8 cellular contexts compared by ENCODE assay signal in the genomic region with DNA sequence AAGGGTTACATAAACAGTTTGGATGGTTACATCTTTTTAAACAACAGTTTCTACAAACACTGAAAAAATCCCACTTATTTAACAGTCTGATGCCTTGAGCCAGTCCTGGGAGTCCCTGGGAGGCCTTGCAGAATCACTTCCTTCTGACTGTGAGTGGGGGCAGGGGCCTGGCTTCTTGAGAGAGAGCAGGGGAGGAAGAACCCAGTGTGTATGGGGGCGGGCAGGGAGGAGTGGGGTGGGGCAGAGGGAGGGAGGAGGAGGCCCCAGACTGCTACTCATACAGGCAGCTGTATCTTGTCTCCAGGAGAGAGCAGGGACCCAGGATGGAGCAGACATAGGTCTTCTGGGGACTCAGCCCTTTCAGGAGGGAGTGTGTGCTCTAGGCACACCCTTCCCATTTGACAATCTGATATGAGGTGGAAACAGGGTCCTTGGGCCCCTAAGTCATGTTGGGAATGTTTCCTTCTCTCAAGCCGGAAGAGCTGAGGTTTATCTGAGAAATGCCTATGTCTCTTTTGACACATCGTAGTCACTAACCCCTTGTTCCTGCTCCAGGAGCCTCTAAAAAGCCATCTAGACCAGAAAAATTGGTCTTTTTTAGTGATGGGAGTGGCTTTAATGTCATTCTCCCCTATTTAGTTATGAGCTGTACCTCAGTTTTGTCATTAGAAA. TPM values are rescaled to one million over a fixed set of nuclear protein-coding genes. Genes with fewer than 3 reads are reported as not detected.
DNase-seq lines count a peak whose midpoint lies in the region; ATAC-seq and TF ChIP-seq lines count a peak whose summit lies in the region.

No MANE protein-coding gene starts in this region.

- peaks cover 68% of the 10 kb centered on the region for H3K36me3 Mint-ChIP-seq in activated CD8-positive, alpha-beta T cell treated with anti-CD3 and anti-CD28 coated beads, Interleukin-2, amount 10 ng/mL, durations not matched to agents 7 days and 5 days (ENCODE audit: low read depth)

- no peak for TF ChIP-seq CTCF in fibroblast of pulmonary artery (IDR thresholded peaks at IDR 0.05; ENCODE audit: low read length, missing control alignments)

- H3K4me3 Mint-ChIP-seq in activated CD8-positive, alpha-beta T cell treated with anti-CD3 and anti-CD28 coated beads, Interleukin-2, amount 10 ng/mL, durations not matched to agents 7 days and 5 days: peak overlapping the region; percentile 66

- POLR2A ChIA-PET in activated CD8-positive, alpha-beta T cell treated with anti-CD3 and anti-CD28 coated beads, Interleukin-2, amount 10 ng/mL, durations not matched to agents 7 days and 5 days (lab: Charles Lee): interaction anchor here (0.7 to 5.9 kb wide), 11 partner anchors 11 to 52 kb away, joined by 3 to 57 read pairs (median 4); partner anchors contain the start of gene IRF1

- no peaks in the 10 kb centered on the region for H4K20me1 ChIP-seq in Karpas-422 (ENCODE audit: insufficient read depth, low read depth, low read length)

- no peaks in the 10 kb centered on the region for H3K9me3 Mint-ChIP-seq in activated CD8-positive, alpha-beta T cell treated with anti-CD3 and anti-CD28 coated beads, Interleukin-2, amount 10 ng/mL, durations not matched to agents 7 days and 5 days (ENCODE audit: insufficient read depth)

- H3K27ac ChIP-seq in Karpas-422 (ENCODE audit: low read length): no peak overlapping the region

- H3K4me1 ChIP-seq in Karpas-422 (ENCODE audit: low read length): peaks cover 12% of the 10 kb centered on the region

- H3K27me3 Mint-ChIP-seq in activated CD8-positive, alpha-beta T cell treated with anti-CD3 and anti-CD28 coated beads, Interleukin-2, amount 10 ng/mL, durations not matched to agents 7 days and 5 days (ENCODE audit: low read depth): no peaks in the 10 kb centered on the region

- no peaks in the 10 kb centered on the region for H3K36me3 ChIP-seq in Karpas-422 (ENCODE audit: insufficient read depth, low read length)

- no peak overlapping the region for H3K9ac ChIP-seq in Karpas-422 (ENCODE audit: low read length)

- ATAC-seq in GM21717 (IDR thresholded peaks at IDR 0.05; ENCODE audit: unreplicated experiment): peak; percentile 83
- ATAC-seq in activated CD8-positive, alpha-beta T cell treated with anti-CD3 and anti-CD28 coated beads, Interleukin-2, amount 10 ng/mL, durations not matched to agents 7 days and 5 days: peak; percentile 94

- no peaks in the 10 kb centered on the region for H3K79me2 ChIP-seq in Karpas-422 (ENCODE audit: low read length)

- H3K4me3 ChIP-seq in Karpas-422 (ENCODE audit: low read length) (no peak overlapping the region), fibroblast of pulmonary artery (replicated peaks; ENCODE audit: low read depth, low read length) (no peak overlapping the region)

- CTCF ChIA-PET in activated CD8-positive, alpha-beta T cell treated with anti-CD3 and anti-CD28 coated beads, Interleukin-2, amount 10 ng/mL, durations not matched to agents 7 days and 5 days (lab: Charles Lee): interaction anchor here (0.6 to 7.3 kb wide), 15 partner anchors 9 to 336 kb away, joined by 3 to 60 read pairs (median 4); no protein-coding TSS in a partner anchor

- no peaks in the 10 kb centered on the region for H3K9me3 ChIP-seq in Karpas-422 (ENCODE audit: low read length)

- H3K4me1 Mint-ChIP-seq in activated CD8-positive, alpha-beta T cell treated with anti-CD3 and anti-CD28 coated beads, Interleukin-2, amount 10 ng/mL, durations not matched to agents 7 days and 5 days (ENCODE audit: low read depth): peaks cover 90% of the 10 kb centered on the region

- no peak overlapping the region for H3K4me2 ChIP-seq in Karpas-422 (ENCODE audit: low read depth, low read length, poor library complexity, severe bottlenecking)

- H3K9me2 ChIP-seq in Karpas-422 (replicated peaks; ENCODE audit: insufficient read depth, low read length): no peaks in the 10 kb centered on the region

- intact Hi-C loops in posterior vena cava (cut with DNase I): no loop called here

- no peaks in the 10 kb centered on the region for H3K27me3 ChIP-seq in Karpas-422 (ENCODE audit: low read length)

- peak; percentile 71 for DNase-seq in GDM1 (lab: John Stamatoyannopoulos, UW)
- peak; percentile 60 for DNase-seq in Karpas-422
- DNase-seq in activated CD8-positive, alpha-beta T cell treated with anti-CD3 and anti-CD28 coated beads, Interleukin-2, amount 10 ng/mL, durations not matched to agents 7 days and 5 days: peak; percentile 84
- peak; percentile 89 for DNase-seq in fibroblast of pulmonary artery (ENCODE audit: low read depth)
- peak; percentile 93 for DNase-seq in posterior vena cava (ENCODE audit: low spot score)
- DNase-seq in DMS79 (lab: John Stamatoyannopoulos, UW): no peak
- DNase-seq in DMS53 treated with DMSO at 0.1 percent for 48 hours (lab: John Stamatoyannopoulos, UW; ENCODE audit: unreplicated experiment): no peak

- H3K27ac Mint-ChIP-seq in activated CD8-positive, alpha-beta T cell treated with anti-CD3 and anti-CD28 coated beads, Interleukin-2, amount 10 ng/mL, durations not matched to agents 7 days and 5 days: peak overlapping the region; percentile 83

- no peak overlapping the region for H2AFZ ChIP-seq in Karpas-422 (ENCODE audit: low read length)

RNA-seq across cellular contexts. Expression of gene IRF1, which starts 52.8 kb away (rescaled TPM):
- total RNA-seq in Karpas-422 (2014; rRNA removed; shearing (Covaris generic); ENCODE audit: low replicate concordance): 4.8 and 7.3 TPM in 2 replicates
- 100 to 1,000 TPM; 221 to 228 TPM for total RNA-seq in activated CD8-positive, alpha-beta T cell treated with anti-CD3 and anti-CD28 coated beads, Interleukin-2, amount 10 ng/mL, durations not matched to agents 7 days and 5 days
- total RNA-seq in posterior vena cava: 10 to 100 TPM; 18.7 to 20.5 TPM

Comparison
In these comparisons a context has a peak if more than half of its experiments do, and no peak if none do; other contexts are left out.
1. DNase-seq: peak in GDM1 (single experiment), Karpas-422 (single experiment), activated CD8-positive, alpha-beta T cell treated with anti-CD3 and anti-CD28 coated beads, Interleukin-2, amount 10 ng/mL, durations not matched to agents 7 days and 5 days (single experiment), fibroblast of pulmonary artery (single experiment) and posterior vena cava (single experiment); none in DMS79 (single experiment) and DMS53 treated with DMSO at 0.1 percent for 48 hours (single experiment).
2. RNA of gene IRF1, which starts 52.8 kb away (total RNA-seq): 221 to 228 TPM in activated CD8-positive, alpha-beta T cell treated with anti-CD3 and anti-CD28 coated beads, Interleukin-2, amount 10 ng/mL, durations not matched to agents 7 days and 5 days; 18.7 to 20.5 TPM in posterior vena cava and 4.8 to 7.3 TPM in Karpas-422; every median in the first group is over 10 times any median in the second.